ENCODE assay signal across 20 cellular contexts in genomic region chr1:117244306-117244705, GRCh38. TPM values are rescaled to one million over a fixed set of nuclear protein-coding genes. Genes with fewer than 3 reads are reported as not detected.
DNase-seq lines count a peak whose midpoint lies in the region; ATAC-seq and TF ChIP-seq lines count a peak whose summit lies in the region.
"Had no signal": no experiment of that assay in that cellular context is flagged by ENCODE, and none has a peak within 500 bp of the region (broad histone marks: within the 10 kb centered on the region; RNA-seq: fewer than 3 reads in every experiment).

No MANE protein-coding gene starts in this region.

- 57% methylated on average over 2 of the region's 2 CpGs for WGBS in smooth muscle cell (ENCODE audit: low lambda C conversion rate)

- H3K27me3 Mint-ChIP-seq in mesothelial cell of epicardium (ENCODE audit: low read depth): no peaks in the 10 kb centered on the region
- H3K27me3 Mint-ChIP-seq in CD8-positive, alpha-beta memory T cell: peaks cover 16 to 41% of the 10 kb centered on the region in 2 donors

- H3F3A ChIP-seq in smooth muscle cell (ENCODE audit: low read depth): no peaks in the 10 kb centered on the region

- H3K36me3 Mint-ChIP-seq in mesothelial cell of epicardium: no peaks in the 10 kb centered on the region
- no peaks in the 10 kb centered on the region for H3K36me3 Mint-ChIP-seq in CD8-positive, alpha-beta memory T cell
- H3K36me3 Mint-ChIP-seq: CD4-positive, CD25-positive, alpha-beta regulatory T cell; IgD-negative memory B cell had no signal

- no peaks in the 10 kb centered on the region for H4K20me1 ChIP-seq in smooth muscle cell (ENCODE audit: low read depth)

- H3K4me2 ChIP-seq in smooth muscle cell: peak overlapping the region; percentile 29

- TF ChIP-seq CTCF in VCaP (conservative IDR thresholded peaks at IDR 0.05) (no peak), mesothelial cell of epicardium (IDR thresholded peaks at IDR 0.05; ENCODE audit: unreplicated experiment) (no peak), smooth muscle cell (IDR thresholded peaks at IDR 0.05; ENCODE audit: borderline replicate concordance, insufficient read depth, poor library complexity, severe bottlenecking) (no peak)

- H3K27ac Mint-ChIP-seq in mesothelial cell of epicardium: peak overlapping the region; percentile 26
- H3K27ac Mint-ChIP-seq in CD8-positive, alpha-beta memory T cell: no peak overlapping the region
- H3K27ac Mint-ChIP-seq: CD4-positive, CD25-positive, alpha-beta regulatory T cell; HFFc6; IgD-negative memory B cell had no signal

- H3K4me1 ChIP-seq in smooth muscle cell (ENCODE audit: low read depth): no peaks in the 10 kb centered on the region
- no peaks in the 10 kb centered on the region for H3K4me1 ChIP-seq in CD8-positive, alpha-beta memory T cell (ENCODE audit: insufficient read depth, low read length)
- H3K4me1 ChIP-seq: BE2C had no signal

- H3K4me1 Mint-ChIP-seq in mesothelial cell of epicardium: peaks cover 13% of the 10 kb centered on the region
- no peaks in the 10 kb centered on the region for H3K4me1 Mint-ChIP-seq in CD8-positive, alpha-beta memory T cell
- H3K4me1 Mint-ChIP-seq: CD4-positive, CD25-positive, alpha-beta regulatory T cell; IgD-negative memory B cell had no signal

- H3K9me3 Mint-ChIP-seq in mesothelial cell of epicardium: no peaks in the 10 kb centered on the region
- no peaks in the 10 kb centered on the region for H3K9me3 Mint-ChIP-seq in CD8-positive, alpha-beta memory T cell
- H3K9me3 Mint-ChIP-seq: HFFc6, IgD-negative memory B cell had no signal

- H3K27me3 ChIP-seq in smooth muscle cell (ENCODE audit: low read depth): no peaks in the 10 kb centered on the region
- H3K27me3 ChIP-seq in CD8-positive, alpha-beta memory T cell (ENCODE audit: insufficient read depth, low read length, poor library complexity, severe bottlenecking): peaks cover 9% of the 10 kb centered on the region

- POLR2A ChIA-PET in CD8-positive, alpha-beta memory T cell (lab: Charles Lee): no interaction called here

- H3K36me3 ChIP-seq in smooth muscle cell (ENCODE audit: low read depth): no peaks in the 10 kb centered on the region
- H3K36me3 ChIP-seq in CD8-positive, alpha-beta memory T cell (ENCODE audit: insufficient read depth, low read length): no peaks in the 10 kb centered on the region
- H3K36me3 ChIP-seq: BE2C had no signal

- H3K27ac ChIP-seq in VCaP: peak overlapping the region; percentile 5; the same call in 1 of the 2 replicates
- H3K27ac ChIP-seq in smooth muscle cell (ENCODE audit: low read depth): no peak overlapping the region
- H3K27ac ChIP-seq in CD8-positive, alpha-beta memory T cell (ENCODE audit: low read depth, low read length): no peak overlapping the region
- H3K27ac ChIP-seq: GM23248 had no signal

- H3K4me3 Mint-ChIP-seq in mesothelial cell of epicardium: no peak overlapping the region
- no peak overlapping the region for H3K4me3 Mint-ChIP-seq in CD8-positive, alpha-beta memory T cell
- H3K4me3 Mint-ChIP-seq: CD4-positive, CD25-positive, alpha-beta regulatory T cell; HFFc6; IgD-negative memory B cell had no signal

- no peak overlapping the region for H3K4me3 ChIP-seq in smooth muscle cell
- H3K4me3 ChIP-seq in CD8-positive, alpha-beta memory T cell (ENCODE audit: low read length): no peak overlapping the region
- H3K4me3 ChIP-seq: GM23248 had no signal

- CTCF ChIA-PET in CD8-positive, alpha-beta memory T cell (lab: Charles Lee): no interaction called here

- ATAC-seq in GM19395 (IDR thresholded peaks at IDR 0.05; ENCODE audit: unreplicated experiment): no peak
- ATAC-seq in GM19452 (IDR thresholded peaks at IDR 0.05; ENCODE audit: unreplicated experiment): no peak
- ATAC-seq: HepG2 had no signal

- no peaks in the 10 kb centered on the region for H3K79me2 ChIP-seq in smooth muscle cell (ENCODE audit: low read depth)

- no peak overlapping the region for H3K9ac ChIP-seq in smooth muscle cell (ENCODE audit: low read depth)
- H3K9ac ChIP-seq: GM23248 had no signal

- DNase-seq in mesothelial cell of epicardium (ENCODE audit: low spot score in 2 of 2, unreplicated experiment in 2 of 2) (no peak), smooth muscle cell (lab: John Stamatoyannopoulos, UW; ENCODE audit: unreplicated experiment) (no peak)
- DNase-seq in CD8-positive, alpha-beta memory T cell: no peak
- DNase-seq: ACHN; BE2C; C1 segment of cervical spinal cord; CD4-positive, CD25-positive, alpha-beta regulatory T cell; DMS153; GF-D8; GM23248; HCEC 1CT; HFFc6; KG1 had no signal

- no peaks in the 10 kb centered on the region for H3K9me3 ChIP-seq in smooth muscle cell (replicated peaks; ENCODE audit: low read depth)
- H3K9me3 ChIP-seq in CD8-positive, alpha-beta memory T cell (ENCODE audit: low read length): no peaks in the 10 kb centered on the region
- H3K9me3 ChIP-seq: BE2C had no signal

- H2AFZ ChIP-seq in smooth muscle cell (ENCODE audit: low read depth): no peak overlapping the region
- H2AFZ ChIP-seq: GM23248 had no signal

RNA-seq across cellular contexts. Expression of gene VTCN1, which starts 33.6 kb away (rescaled TPM):
- 27.6 to 28.3 TPM (median 27.9 TPM) in 3 replicates for total RNA-seq in mesothelial cell of epicardium
- total RNA-seq in smooth muscle cell: 25.4 and 33.0 TPM in 2 replicates
- polyA plus RNA-seq in smooth muscle cell: 7.1 and 41.2 TPM in 2 replicates
- not detected for total RNA-seq in CD8-positive, alpha-beta memory T cell
- not detected for polyA plus RNA-seq in CD8-positive, alpha-beta memory T cell
- total RNA-seq: CD4-positive, CD25-positive, alpha-beta regulatory T cell; Daoy; GM23248; H4; HepG2; HFFc6 had no signal
- polyA plus RNA-seq: CD4-positive, CD25-positive, alpha-beta regulatory T cell; GM23248; HepG2; IgD-negative memory B cell had no signal

Comparison
In these comparisons a context has a peak if more than half of its experiments do, and no peak if none do; other contexts are left out.
1. RNA of gene VTCN1, which starts 33.6 kb away (total RNA-seq): 25.4 to 33.0 TPM in smooth muscle cell and 27.6 to 28.3 TPM in mesothelial cell of epicardium; not detected in CD8-positive, alpha-beta memory T cell; every median in the first group is over 10 times any median in the second.